In genomic region chr6:35729349-35729678, GRCh38 we compare ENCODE assay signal across 10 cellular contexts. TPM values are rescaled to one million over a fixed set of nuclear protein-coding genes. Genes with fewer than 3 reads are reported as not detected.
DNase-seq lines count a peak whose midpoint lies in the region; ATAC-seq lines count a peak whose summit lies in the region.
"Had no signal": no experiment of that assay in that cellular context is flagged by ENCODE, and none has a peak within 500 bp of the region (broad histone marks: within the 10 kb centered on the region; RNA-seq: fewer than 3 reads in every experiment).

No MANE protein-coding gene starts in this region.

- H3K27ac ChIP-seq in thymus (ENCODE audit: low read depth) = peak overlapping the region; percentile 100
- H3K27ac ChIP-seq: SJSA1 had no signal

- H3K4me1 ChIP-seq in thymus (ENCODE audit: control insufficient read depth, insufficient read depth, low read length) = peaks cover 64% of the 10 kb centered on the region

- H3K36me3 ChIP-seq in thymus (ENCODE audit: control insufficient read depth, insufficient read depth) = no peaks in the 10 kb centered on the region
- H3K36me3 ChIP-seq: SJSA1 had no signal

- no peaks in the 10 kb centered on the region for H3K9me3 Mint-ChIP-seq in activated CD4-positive, alpha-beta T cell treated with anti-CD3 and anti-CD28 coated beads, Interleukin-2, amount 10 ng/mL, durations not matched to agents 7 days and 5 days
- no peaks in the 10 kb centered on the region for H3K9me3 Mint-ChIP-seq in immature natural killer cell

- peak overlapping the region; percentile 80 for H3K4me3 ChIP-seq in thymus (ENCODE audit: low read length)
- H3K4me3 ChIP-seq: SJSA1 had no signal

- peaks cover 86% of the 10 kb centered on the region for H3K4me1 Mint-ChIP-seq in activated CD4-positive, alpha-beta T cell treated with anti-CD3 and anti-CD28 coated beads, Interleukin-2, amount 10 ng/mL, durations not matched to agents 7 days and 5 days
- H3K4me1 Mint-ChIP-seq in immature natural killer cell = peaks cover 71 to 78% of the 10 kb centered on the region in 2 donors

- ATAC-seq in GM18511 (IDR thresholded peaks at IDR 0.05; ENCODE audit: unreplicated experiment) (no peak), HG02938 (IDR thresholded peaks at IDR 0.05; ENCODE audit: unreplicated experiment) (no peak)

- H3K36me3 Mint-ChIP-seq in activated CD4-positive, alpha-beta T cell treated with anti-CD3 and anti-CD28 coated beads, Interleukin-2, amount 10 ng/mL, durations not matched to agents 7 days and 5 days (ENCODE audit: low read depth) = no peaks in the 10 kb centered on the region
- no peaks in the 10 kb centered on the region for H3K36me3 Mint-ChIP-seq in immature natural killer cell

- H3K4me3 Mint-ChIP-seq in activated CD4-positive, alpha-beta T cell treated with anti-CD3 and anti-CD28 coated beads, Interleukin-2, amount 10 ng/mL, durations not matched to agents 7 days and 5 days = no peak overlapping the region
- peak overlapping the region; percentile 45 to 90 (median 69) for H3K4me3 Mint-ChIP-seq in immature natural killer cell

- H3K27me3 ChIP-seq in thymus (ENCODE audit: control insufficient read depth, insufficient read depth) = no peaks in the 10 kb centered on the region

- CTCF ChIA-PET in activated CD4-positive, alpha-beta T cell treated with anti-CD3 and anti-CD28 coated beads, Interleukin-2, amount 10 ng/mL, durations not matched to agents 7 days and 5 days (lab: Charles Lee) = no interaction called here

- no peaks in the 10 kb centered on the region for H3K9me3 ChIP-seq in thymus (ENCODE audit: control insufficient read depth)
- H3K9me3 ChIP-seq: SJSA1 had no signal

- 53% methylated on average over 3 of the region's 3 CpGs for WGBS in thymus

- peak overlapping the region; percentile 99 for H3K27ac Mint-ChIP-seq in activated CD4-positive, alpha-beta T cell treated with anti-CD3 and anti-CD28 coated beads, Interleukin-2, amount 10 ng/mL, durations not matched to agents 7 days and 5 days
- peak overlapping the region; percentile 67 to 93 (median 80) for H3K27ac Mint-ChIP-seq in immature natural killer cell

- H3K27me3 Mint-ChIP-seq in activated CD4-positive, alpha-beta T cell treated with anti-CD3 and anti-CD28 coated beads, Interleukin-2, amount 10 ng/mL, durations not matched to agents 7 days and 5 days = no peaks in the 10 kb centered on the region
- peaks cover 9 to 28% (median 13%) of the 10 kb centered on the region in 3 donors for H3K27me3 Mint-ChIP-seq in immature natural killer cell (ENCODE audit: low read depth in 3 of 3)

- no peak for DNase-seq in activated CD4-positive, alpha-beta T cell treated with anti-CD3 and anti-CD28 coated beads, Interleukin-2, amount 10 ng/mL, durations not matched to agents 7 days and 5 days
- no peak for DNase-seq in activated CD4-positive, alpha-beta T cell treated with anti-CD3 and anti-CD28 coated beads for 48 hours
- DNase-seq in immature natural killer cell = no peak

- POLR2A ChIA-PET in activated CD4-positive, alpha-beta T cell treated with anti-CD3 and anti-CD28 coated beads, Interleukin-2, amount 10 ng/mL, durations not matched to agents 7 days and 5 days (lab: Charles Lee) = no interaction called here

RNA-seq across cellular contexts. Expression of gene ARMC12, which starts 7.5 kb away (rescaled TPM):
- 1 to 10 TPM; 1.2 to 1.6 TPM for total RNA-seq in activated CD4-positive, alpha-beta T cell treated with anti-CD3 and anti-CD28 coated beads, Interleukin-2, amount 10 ng/mL, durations not matched to agents 7 days and 5 days
- polyA plus RNA-seq in immature natural killer cell (under 1 TPM in 1 of 3 donors, not detected in 2; 0.16 TPM), thymus (26.6 TPM)
- total RNA-seq: HT1080, SJSA1 had no signal

RNA-seq across cellular contexts. Expression of gene FKBP5, which starts 40.6 kb away (rescaled TPM):
- total RNA-seq in activated CD4-positive, alpha-beta T cell treated with anti-CD3 and anti-CD28 coated beads, Interleukin-2, amount 10 ng/mL, durations not matched to agents 7 days and 5 days = 100 to 1,000 TPM in 1 of 2 experiments, 10 to 100 TPM in 1; 94.2 to 100 TPM
- 10 to 100 TPM; 26.1 to 99.0 (median 29.3) TPM for polyA plus RNA-seq in immature natural killer cell
- polyA plus RNA-seq in thymus = 338 TPM

RNA-seq across cellular contexts. Expression of gene CLPSL2, which starts 47.1 kb away (rescaled TPM):
- not detected for total RNA-seq in activated CD4-positive, alpha-beta T cell treated with anti-CD3 and anti-CD28 coated beads, Interleukin-2, amount 10 ng/mL, durations not matched to agents 7 days and 5 days
- polyA plus RNA-seq in immature natural killer cell = not detected
- polyA plus RNA-seq in thymus = 0.09 TPM
- total RNA-seq: dermis microvascular lymphatic vessel endothelial cell, HT1080, SJSA1 had no signal
- polyA plus RNA-seq: AG04450 had no signal

RNA-seq across cellular contexts. Expression of gene CLPSL1, which starts 51.5 kb away (rescaled TPM):
- not detected for total RNA-seq in activated CD4-positive, alpha-beta T cell treated with anti-CD3 and anti-CD28 coated beads, Interleukin-2, amount 10 ng/mL, durations not matched to agents 7 days and 5 days
- polyA plus RNA-seq in immature natural killer cell (not detected), thymus (0.14 TPM)
- total RNA-seq: dermis microvascular lymphatic vessel endothelial cell, HT1080, SJSA1 had no signal
- polyA plus RNA-seq: AG04450 had no signal

Comparison
In these comparisons a context has a peak if more than half of its experiments do, and no peak if none do; other contexts are left out.
1. RNA of gene ARMC12, which starts 7.5 kb away (polyA plus RNA-seq): 26.6 TPM in thymus (single experiment); 0.16 TPM in immature natural killer cell; every median in the first group is over 10 times any median in the second.